In genomic region chr3:130348258-130348657, GRCh38 we compare ENCODE assay signal across 1 cellular context. TPM values are rescaled to one million over a fixed set of nuclear protein-coding genes. Genes with fewer than 3 reads are reported as not detected.
"Had no signal": no experiment of that assay in that cellular context is flagged by ENCODE, and none has a peak within 500 bp of the region (broad histone marks: within the 10 kb centered on the region; RNA-seq: fewer than 3 reads in every experiment).

No MANE protein-coding gene starts in this region.

RNA-seq across cellular contexts. Expression of gene COL6A5, which starts 2.8 kb away (rescaled TPM):
- total RNA-seq: G401 had no signal
